Comparison of ENCODE assay signal across 18 cellular contexts in genomic region chr6:105929626-105930025, GRCh38.
A peak's percentile ranks its signal among the peaks of the same experiment; 100 is the strongest.
DNase-seq lines count a peak whose midpoint lies in the region; TF ChIP-seq lines count a peak whose summit lies in the region.
"Had no signal": no experiment of that assay in that cellular context is flagged by ENCODE, and none has a peak within 500 bp of the region (broad histone marks: within the 10 kb centered on the region; RNA-seq: fewer than 3 reads in every experiment).

No MANE protein-coding gene starts in this region.

- H3K27me3 Mint-ChIP-seq in nephron progenitor cell (ENCODE audit: low read depth, poor library complexity): no peaks in the 10 kb centered on the region
- H3K27me3 Mint-ChIP-seq: CD4-positive, alpha-beta T cell had no signal

- no peak overlapping the region for H3K27ac Mint-ChIP-seq in nephron progenitor cell
- H3K27ac Mint-ChIP-seq: CD14-positive monocyte; CD4-positive, alpha-beta T cell; CD8-positive, alpha-beta memory T cell; HFFc6 had no signal

- H3K9me3 Mint-ChIP-seq in nephron progenitor cell: no peaks in the 10 kb centered on the region
- H3K9me3 Mint-ChIP-seq: CD4-positive, alpha-beta T cell; CD8-positive, alpha-beta memory T cell; HFFc6 had no signal

- DNase-seq in NCI-H1694 treated with DMSO at 0.1 percent for 48 hours (lab: John Stamatoyannopoulos, UW): peak; percentile 12
- no peak for DNase-seq in NCI-H1694 (lab: John Stamatoyannopoulos, UW)
- DNase-seq in NCI-H524 treated with DMSO at 0.1 percent for 48 hours (lab: John Stamatoyannopoulos, UW): peak; percentile 10
- DNase-seq in cerebellar nuclear complex (lab: John Stamatoyannopoulos, UW): peak; percentile 74 to 86
- DNase-seq in nephron progenitor cell: no peak
- DNase-seq in AG20443 (ENCODE audit: low spot score): no peak
- DNase-seq in stimulated activated CD4-positive, alpha-beta T cell treated with anti-CD3 and anti-CD28 coated beads, Interleukin-15, amount 100 ng/mL, for 24 hours: no peak
- DNase-seq: AML-193; BE2C; CD4-positive, alpha-beta T cell; CD8-positive, alpha-beta memory T cell; DMS 273 treated with DMSO at 0.1 percent for 48 hours; DMS79; EL; GF-D8; GOT3; HFFc6 had no signal

- H3K36me3 Mint-ChIP-seq in nephron progenitor cell (ENCODE audit: low read depth): no peaks in the 10 kb centered on the region
- H3K36me3 Mint-ChIP-seq: CD14-positive monocyte; CD8-positive, alpha-beta memory T cell had no signal

- H3K4me3 Mint-ChIP-seq in nephron progenitor cell: no peak overlapping the region
- H3K4me3 Mint-ChIP-seq: CD14-positive monocyte; CD4-positive, alpha-beta T cell; CD8-positive, alpha-beta memory T cell; HFFc6 had no signal

- no peak for TF ChIP-seq CTCF in nephron progenitor cell (IDR thresholded peaks at IDR 0.05)

- H3K4me1 Mint-ChIP-seq in nephron progenitor cell: peaks cover 7% of the 10 kb centered on the region
- H3K4me1 Mint-ChIP-seq: CD8-positive, alpha-beta memory T cell had no signal

Comparison
In these comparisons a context has a peak if more than half of its experiments do, and no peak if none do; other contexts are left out.
1. DNase-seq: peak in NCI-H1694 treated with DMSO at 0.1 percent for 48 hours (single experiment), NCI-H524 treated with DMSO at 0.1 percent for 48 hours (single experiment) and cerebellar nuclear complex (2 of 2); none in NCI-H1694 (single experiment), nephron progenitor cell (single experiment), AG20443 (single experiment) and stimulated activated CD4-positive, alpha-beta T cell treated with anti-CD3 and anti-CD28 coated beads, Interleukin-15, amount 100 ng/mL, for 24 hours (single experiment).